In the genomic region with DNA sequence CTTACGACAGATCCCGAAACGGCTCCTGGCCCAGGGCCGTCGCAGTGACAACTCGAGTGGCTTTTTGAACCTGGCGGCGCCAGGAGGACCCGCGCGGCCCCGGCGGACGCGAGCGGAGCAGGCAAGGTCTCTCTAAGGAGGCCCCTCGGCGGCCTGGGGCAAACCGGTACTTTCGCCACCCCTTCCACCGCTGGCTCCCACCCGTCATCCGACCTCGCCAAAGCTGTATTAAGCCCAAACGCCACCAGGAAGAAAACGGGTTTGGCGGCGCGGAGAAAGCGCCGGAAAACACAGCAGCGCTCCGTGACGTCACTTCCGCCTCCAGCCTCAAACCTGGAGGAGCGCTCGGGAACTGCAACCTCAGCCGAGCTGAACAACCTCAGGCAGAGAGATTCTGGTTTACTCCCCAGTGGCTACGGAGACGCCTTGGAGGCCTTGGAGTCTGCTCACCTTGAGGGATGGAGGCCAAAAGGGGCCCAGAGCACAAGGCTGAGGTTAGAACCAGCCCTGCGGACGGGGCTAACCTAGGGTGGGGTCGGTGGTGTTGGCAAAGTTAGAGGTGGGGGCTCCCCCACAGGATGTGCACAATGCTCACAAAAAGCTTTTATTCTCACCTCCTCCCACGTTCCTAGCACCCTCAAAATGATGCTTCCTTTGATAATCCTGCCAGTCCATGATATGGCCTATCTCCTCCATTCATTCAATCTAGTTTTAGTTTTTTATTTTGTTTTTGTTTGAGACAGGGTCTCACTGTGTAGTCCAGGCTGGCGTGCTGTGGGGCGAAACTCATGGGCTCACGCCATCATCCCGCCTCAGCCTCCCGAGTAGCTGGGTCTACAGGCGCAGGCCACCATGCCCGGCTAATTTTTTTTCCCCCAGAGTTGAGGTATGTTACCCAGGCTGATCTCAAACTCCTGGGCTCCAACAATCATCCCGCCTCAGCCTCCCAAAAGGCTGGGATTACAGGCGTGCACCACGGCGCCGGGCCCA, we compare ENCODE assay signal across 8 cellular contexts. TPM values are rescaled to one million over a fixed set of nuclear protein-coding genes. Genes with fewer than 3 reads are reported as not detected.
DNase-seq lines count a peak whose midpoint lies in the region; ATAC-seq and TF ChIP-seq lines count a peak whose summit lies in the region.

A gene (minus strand): TSS at position 295 of the 990 bp plus-strand sequence. CDS start 15,484 bp downstream, outside the sequence.

- H3K27me3 ChIP-seq in esophagus (ENCODE audit: control insufficient read depth in 1 of 2, insufficient read depth in 2 of 2, low read length in 2 of 2), result no peaks in the 10 kb centered on the region
- no peaks in the 10 kb centered on the region for H3K27me3 ChIP-seq in mucosa of stomach (ENCODE audit: control insufficient read depth, insufficient read depth, low read length)

- peaks cover 0 to 4% of the 10 kb centered on the region in 2 donors for H3K4me1 ChIP-seq in esophagus (ENCODE audit: control insufficient read depth in 2 of 2, insufficient read depth in 2 of 2, low read length in 1 of 2)
- peaks cover 4% of the 10 kb centered on the region for H3K4me1 ChIP-seq in mucosa of stomach (ENCODE audit: control insufficient read depth, insufficient read depth, low read length)

- TF ChIP-seq RAD21 in Ishikawa (IDR thresholded peaks at IDR 0.05; ENCODE audit: low read depth), result no peak

- ATAC-seq in GM21529 (IDR thresholded peaks at IDR 0.05; ENCODE audit: unreplicated experiment), result peak; percentile 93

- 15% methylated on average over 56 of the region's 56 CpGs for WGBS in esophagus, 2 donors

- peak within 1 kb of the TSS; percentile 84 to 89 for H3K27ac ChIP-seq in esophagus (ENCODE audit: low read depth in 2 of 2, low read length in 1 of 2)

- peak within 1 kb of the TSS; percentile 93 for H3K9ac ChIP-seq in mucosa of stomach (ENCODE audit: low read length)

- DNase-seq in DMS153 (lab: John Stamatoyannopoulos, UW), result peak; percentile 67
- DNase-seq in OCI-M2 (lab: John Stamatoyannopoulos, UW; ENCODE audit: unreplicated experiment), result peak; percentile 57
- peak; percentile 90 for DNase-seq in activated T-cell treated with anti-CD3 and anti-CD28 coated beads for 48 hours (ENCODE audit: low read depth)
- DNase-seq in stimulated activated CD8-positive, alpha-beta memory T cell treated with anti-CD3 and anti-CD28 coated beads, Interleukin-7, amount 100 ng/mL, for 1 hour (ENCODE audit: low read depth in 2 of 2), result peak; percentile 84 to 87

- TF ChIP-seq EP300 in Ishikawa (IDR thresholded peaks at IDR 0.05; ENCODE audit: borderline replicate concordance), result no peak

- H3K4me3 ChIP-seq in esophagus (ENCODE audit: low read depth in 1 of 2, low read length in 2 of 2) (peak within 1 kb of the TSS; percentile 74 to 78), mucosa of stomach (ENCODE audit: low read length) (peak within 1 kb of the TSS; percentile 52)

- peaks cover 0 to 4% of the 10 kb centered on the region in 2 donors for H3K9me3 ChIP-seq in esophagus (ENCODE audit: control insufficient read depth in 2 of 2, insufficient read depth in 1 of 2, low read depth in 1 of 2, low read length in 1 of 2)
- no peaks in the 10 kb centered on the region for H3K9me3 ChIP-seq in mucosa of stomach (ENCODE audit: control insufficient read depth, low read length)

- H3K36me3 ChIP-seq in esophagus (ENCODE audit: control insufficient read depth in 2 of 2, insufficient read depth in 2 of 2, low read length in 1 of 2), result peaks cover 3 to 13% of the 10 kb centered on the region in 2 donors
- no peaks in the 10 kb centered on the region for H3K36me3 ChIP-seq in mucosa of stomach (ENCODE audit: control insufficient read depth, insufficient read depth, low read length)

TF ChIP-seq in Ishikawa, 13 proteins besides CTCF, POLR2A, EP300 and RAD21:
- no peak for TF ChIP-seq FOXM1 (IDR thresholded peaks at IDR 0.05; ENCODE audit: borderline replicate concordance, low read depth)
- TF ChIP-seq, protein P1, sequence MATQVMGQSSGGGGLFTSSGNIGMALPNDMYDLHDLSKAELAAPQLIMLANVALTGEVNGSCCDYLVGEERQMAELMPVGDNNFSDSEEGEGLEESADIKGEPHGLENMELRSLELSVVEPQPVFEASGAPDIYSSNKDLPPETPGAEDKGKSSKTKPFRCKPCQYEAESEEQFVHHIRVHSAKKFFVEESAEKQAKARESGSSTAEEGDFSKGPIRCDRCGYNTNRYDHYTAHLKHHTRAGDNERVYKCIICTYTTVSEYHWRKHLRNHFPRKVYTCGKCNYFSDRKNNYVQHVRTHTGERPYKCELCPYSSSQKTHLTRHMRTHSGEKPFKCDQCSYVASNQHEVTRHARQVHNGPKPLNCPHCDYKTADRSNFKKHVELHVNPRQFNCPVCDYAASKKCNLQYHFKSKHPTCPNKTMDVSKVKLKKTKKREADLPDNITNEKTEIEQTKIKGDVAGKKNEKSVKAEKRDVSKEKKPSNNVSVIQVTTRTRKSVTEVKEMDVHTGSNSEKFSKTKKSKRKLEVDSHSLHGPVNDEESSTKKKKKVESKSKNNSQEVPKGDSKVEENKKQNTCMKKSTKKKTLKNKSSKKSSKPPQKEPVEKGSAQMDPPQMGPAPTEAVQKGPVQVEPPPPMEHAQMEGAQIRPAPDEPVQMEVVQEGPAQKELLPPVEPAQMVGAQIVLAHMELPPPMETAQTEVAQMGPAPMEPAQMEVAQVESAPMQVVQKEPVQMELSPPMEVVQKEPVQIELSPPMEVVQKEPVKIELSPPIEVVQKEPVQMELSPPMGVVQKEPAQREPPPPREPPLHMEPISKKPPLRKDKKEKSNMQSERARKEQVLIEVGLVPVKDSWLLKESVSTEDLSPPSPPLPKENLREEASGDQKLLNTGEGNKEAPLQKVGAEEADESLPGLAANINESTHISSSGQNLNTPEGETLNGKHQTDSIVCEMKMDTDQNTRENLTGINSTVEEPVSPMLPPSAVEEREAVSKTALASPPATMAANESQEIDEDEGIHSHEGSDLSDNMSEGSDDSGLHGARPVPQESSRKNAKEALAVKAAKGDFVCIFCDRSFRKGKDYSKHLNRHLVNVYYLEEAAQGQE (IDR thresholded peaks at IDR 0.05; ENCODE audit: low read depth), result no peak
- 0 out of 2 replicates have a peak, but pooled peaks have one; percentile 9 for TF ChIP-seq TEAD4 (IDR thresholded peaks at IDR 0.05)
- peak; percentile 82 for TF ChIP-seq CREB1 (IDR thresholded peaks at IDR 0.05; ENCODE audit: low read depth)
- TF ChIP-seq, protein P2, sequence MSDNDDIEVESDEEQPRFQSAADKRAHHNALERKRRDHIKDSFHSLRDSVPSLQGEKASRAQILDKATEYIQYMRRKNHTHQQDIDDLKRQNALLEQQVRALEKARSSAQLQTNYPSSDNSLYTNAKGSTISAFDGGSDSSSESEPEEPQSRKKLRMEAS (IDR thresholded peaks at IDR 0.05), result peak; percentile 70
- peak; percentile 46; the same call in 1 of the 2 replicates for TF ChIP-seq TCF12 (IDR thresholded peaks at IDR 0.05; ENCODE audit: low read depth)
- no peak for TF ChIP-seq EGR1 (IDR thresholded peaks at IDR 0.05)
- TF ChIP-seq YY1 (IDR thresholded peaks at IDR 0.05; ENCODE audit: low read depth), result 0 out of 2 replicates have a peak, but pooled peaks have one; percentile 35
- no peak for TF ChIP-seq ZBTB7A (IDR thresholded peaks at IDR 0.05; ENCODE audit: low read depth)
- TF ChIP-seq, protein P3, sequence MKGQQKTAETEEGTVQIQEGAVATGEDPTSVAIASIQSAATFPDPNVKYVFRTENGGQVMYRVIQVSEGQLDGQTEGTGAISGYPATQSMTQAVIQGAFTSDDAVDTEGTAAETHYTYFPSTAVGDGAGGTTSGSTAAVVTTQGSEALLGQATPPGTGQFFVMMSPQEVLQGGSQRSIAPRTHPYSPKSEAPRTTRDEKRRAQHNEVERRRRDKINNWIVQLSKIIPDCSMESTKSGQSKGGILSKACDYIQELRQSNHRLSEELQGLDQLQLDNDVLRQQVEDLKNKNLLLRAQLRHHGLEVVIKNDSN (IDR thresholded peaks at IDR 0.05), result 0 out of 2 replicates have a peak, but pooled peaks have one; percentile 5
- peak; percentile 63; the same call in 1 of the 2 replicates for TF ChIP-seq TAF1 (IDR thresholded peaks at IDR 0.05; ENCODE audit: low read depth)
- TF ChIP-seq CEBPB (IDR thresholded peaks at IDR 0.05), result no peak
- TF ChIP-seq NFIC (IDR thresholded peaks at IDR 0.05), result no peak
TF ChIP-seq in Ishikawa: peak in this region for 7.

RNA-seq across cellular contexts. Expression of the gene that starts here (rescaled TPM):
- 10 to 100 TPM; 15.5 to 22.7 TPM for polyA plus RNA-seq in esophagus

Comparison
In these comparisons a context has a peak if more than half of its experiments do, and no peak if none do; other contexts are left out.
1. Peak in every context shown above with its lines: DNase-seq, ATAC-seq, H3K4me3 ChIP-seq and H3K27ac ChIP-seq.